1 cellular context compared by ENCODE assay signal in the genomic region with DNA sequence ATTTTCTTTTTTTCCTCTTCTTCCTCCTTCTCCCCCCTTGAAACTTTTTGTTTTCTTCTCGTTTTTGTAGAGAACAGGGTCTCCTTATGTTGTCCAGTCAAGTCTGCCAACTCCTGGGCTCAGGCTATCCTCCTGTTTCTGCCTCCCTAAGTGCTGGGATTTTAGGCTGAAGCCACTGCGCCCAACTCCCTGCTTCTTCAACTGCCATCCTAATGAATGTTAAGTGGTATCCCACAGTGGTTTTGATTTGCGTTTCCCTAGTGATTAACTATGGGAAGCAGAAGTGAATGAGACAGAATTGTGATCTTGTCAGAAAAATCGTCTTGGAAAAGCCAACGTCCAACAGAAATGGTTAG.
TF ChIP-seq lines count a peak whose summit lies in the region.

No MANE protein-coding gene starts in this region.

TF ChIP-seq in HepG2, 621 proteins besides CTCF, POLR2A, EP300 and RAD21:
- TF ChIP-seq PAF1 (CRISPR knock-in tag; IDR thresholded peaks at IDR 0.05) (no peak), ZNF17 (CRISPR knock-in tag; IDR thresholded peaks at IDR 0.05) (no peak), ZNF770 (CRISPR knock-in tag; IDR thresholded peaks at IDR 0.05) (no peak), ZNF383 (CRISPR knock-in tag; IDR thresholded peaks at IDR 0.05; ENCODE audit: borderline replicate concordance) (no peak), TARDBP (CRISPR knock-in tag; IDR thresholded peaks at IDR 0.05) (no peak), ZBTB44 (CRISPR knock-in tag; IDR thresholded peaks at IDR 0.05) (no peak), GFI1 (CRISPR knock-in tag; IDR thresholded peaks at IDR 0.05; ENCODE audit: borderline replicate concordance) (no peak), CREM (IDR thresholded peaks at IDR 0.05) (no peak), CREM (CRISPR knock-in tag; IDR thresholded peaks at IDR 0.05) (no peak), NFE2L2 (IDR thresholded peaks at IDR 0.05; ENCODE audit: low read length) (no peak), MYC (CRISPR knock-in tag; IDR thresholded peaks at IDR 0.05; ENCODE audit: borderline replicate concordance) (no peak), SSRP1 (CRISPR knock-in tag; IDR thresholded peaks at IDR 0.05) (peak; percentile 39; the same call in 1 of the 2 replicates), BRCA1 (CRISPR knock-in tag; IDR thresholded peaks at IDR 0.05) (no peak), JDP2 (CRISPR knock-in tag; IDR thresholded peaks at IDR 0.05; ENCODE audit: borderline replicate concordance) (no peak), ZBTB1 (CRISPR knock-in tag; IDR thresholded peaks at IDR 0.05; ENCODE audit: borderline replicate concordance) (no peak), ZNF260 (CRISPR knock-in tag; IDR thresholded peaks at IDR 0.05; ENCODE audit: borderline replicate concordance, low read depth) (no peak), ZNF234 (CRISPR knock-in tag; conservative IDR thresholded peaks at IDR 0.05) (no peak), MNT (IDR thresholded peaks at IDR 0.05) (no peak), IRX3 (CRISPR knock-in tag; IDR thresholded peaks at IDR 0.05; ENCODE audit: borderline replicate concordance, low read depth) (no peak), SP140L (CRISPR knock-in tag; IDR thresholded peaks at IDR 0.05; ENCODE audit: borderline replicate concordance) (no peak), ZNF674 (CRISPR knock-in tag; IDR thresholded peaks at IDR 0.05; ENCODE audit: low read depth) (no peak), KDM5B (CRISPR knock-in tag; IDR thresholded peaks at IDR 0.05; ENCODE audit: borderline replicate concordance) (no peak), ZFP90 (CRISPR knock-in tag; IDR thresholded peaks at IDR 0.05; ENCODE audit: borderline replicate concordance) (0 out of 2 replicates have a peak, but pooled peaks have one; percentile 12), ZBTB20 (CRISPR knock-in tag; IDR thresholded peaks at IDR 0.05; ENCODE audit: borderline replicate concordance, low read depth) (no peak), ESRRA (CRISPR knock-in tag; IDR thresholded peaks at IDR 0.05; ENCODE audit: low read depth) (no peak), HINFP (CRISPR knock-in tag; IDR thresholded peaks at IDR 0.05; ENCODE audit: low read depth) (no peak)
- TF ChIP-seq, protein P1, sequence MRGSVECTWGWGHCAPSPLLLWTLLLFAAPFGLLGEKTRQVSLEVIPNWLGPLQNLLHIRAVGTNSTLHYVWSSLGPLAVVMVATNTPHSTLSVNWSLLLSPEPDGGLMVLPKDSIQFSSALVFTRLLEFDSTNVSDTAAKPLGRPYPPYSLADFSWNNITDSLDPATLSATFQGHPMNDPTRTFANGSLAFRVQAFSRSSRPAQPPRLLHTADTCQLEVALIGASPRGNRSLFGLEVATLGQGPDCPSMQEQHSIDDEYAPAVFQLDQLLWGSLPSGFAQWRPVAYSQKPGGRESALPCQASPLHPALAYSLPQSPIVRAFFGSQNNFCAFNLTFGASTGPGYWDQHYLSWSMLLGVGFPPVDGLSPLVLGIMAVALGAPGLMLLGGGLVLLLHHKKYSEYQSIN (CRISPR knock-in tag; IDR thresholded peaks at IDR 0.05; ENCODE audit: borderline replicate concordance): no peak
- TF ChIP-seq, protein P2, sequence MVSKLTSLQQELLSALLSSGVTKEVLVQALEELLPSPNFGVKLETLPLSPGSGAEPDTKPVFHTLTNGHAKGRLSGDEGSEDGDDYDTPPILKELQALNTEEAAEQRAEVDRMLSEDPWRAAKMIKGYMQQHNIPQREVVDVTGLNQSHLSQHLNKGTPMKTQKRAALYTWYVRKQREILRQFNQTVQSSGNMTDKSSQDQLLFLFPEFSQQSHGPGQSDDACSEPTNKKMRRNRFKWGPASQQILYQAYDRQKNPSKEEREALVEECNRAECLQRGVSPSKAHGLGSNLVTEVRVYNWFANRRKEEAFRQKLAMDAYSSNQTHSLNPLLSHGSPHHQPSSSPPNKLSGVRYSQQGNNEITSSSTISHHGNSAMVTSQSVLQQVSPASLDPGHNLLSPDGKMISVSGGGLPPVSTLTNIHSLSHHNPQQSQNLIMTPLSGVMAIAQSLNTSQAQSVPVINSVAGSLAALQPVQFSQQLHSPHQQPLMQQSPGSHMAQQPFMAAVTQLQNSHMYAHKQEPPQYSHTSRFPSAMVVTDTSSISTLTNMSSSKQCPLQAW (CRISPR knock-in tag; IDR thresholded peaks at IDR 0.05): 0 out of 2 replicates have a peak, but pooled peaks have one; percentile 1
